ENCODE assay signal across 8 cellular contexts in genomic region chr4:118889313-118889694, GRCh38. TPM values are rescaled to one million over a fixed set of nuclear protein-coding genes. Genes with fewer than 3 reads are reported as not detected.
DNase-seq lines count a peak whose midpoint lies in the region; ATAC-seq and TF ChIP-seq lines count a peak whose summit lies in the region.

No MANE protein-coding gene starts in this region.

- no peaks in the 10 kb centered on the region for H3K9me3 Mint-ChIP-seq in chondrocyte (ENCODE audit: low read depth)

- H3K36me3 ChIP-seq in mucosa of stomach (ENCODE audit: control insufficient read depth, insufficient read depth, low read length) (no peaks in the 10 kb centered on the region), aorta (ENCODE audit: control insufficient read depth in 1 of 2, insufficient read depth in 2 of 2, low read length in 1 of 2) (no peaks in the 10 kb centered on the region)

- peak overlapping the region in 1 of 2 donors; percentile 93 for H3K27ac ChIP-seq in aorta (ENCODE audit: low read depth in 1 of 2, low read length in 2 of 2)

- no peaks in the 10 kb centered on the region for H3K27me3 Mint-ChIP-seq in chondrocyte (ENCODE audit: low read depth)

- H3K4me1 ChIP-seq in mucosa of stomach (ENCODE audit: control insufficient read depth, insufficient read depth, low read length) (no peaks in the 10 kb centered on the region), aorta (ENCODE audit: control insufficient read depth in 1 of 2, insufficient read depth in 2 of 2, low read length in 2 of 2) (peaks cover 0 to 2% of the 10 kb centered on the region in 2 donors)

- H3K9me3 ChIP-seq in mucosa of stomach (ENCODE audit: control insufficient read depth, low read length): no peaks in the 10 kb centered on the region
- no peaks in the 10 kb centered on the region for H3K9me3 ChIP-seq in aorta (ENCODE audit: control insufficient read depth, low read length)

- DNase-seq in Right ventricle myocardium inferior (ENCODE audit: missing footprints) (no peak), cardiac septum (ENCODE audit: low spot score) (no peak), chondrocyte (ENCODE audit: low spot score) (no peak), aorta (no peak)

- ATAC-seq in Right ventricle myocardium inferior: peak; percentile 48
- ATAC-seq in aorta (ENCODE audit: low FRiP score): peak; percentile 62
- no peak for ATAC-seq in HG03439 (IDR thresholded peaks at IDR 0.05; ENCODE audit: unreplicated experiment)
- no peak for ATAC-seq in HG03469 (IDR thresholded peaks at IDR 0.05; ENCODE audit: unreplicated experiment)
- no peak for ATAC-seq in HG02870 (IDR thresholded peaks at IDR 0.05; ENCODE audit: unreplicated experiment)

- peak overlapping the region; percentile 86 for H3K4me3 Mint-ChIP-seq in chondrocyte (ENCODE audit: unreplicated experiment)

- TF ChIP-seq CTCF in chondrocyte (IDR thresholded peaks at IDR 0.05): no peak

- intact Hi-C loops in Right ventricle myocardium inferior (cut with DNase I) (loop anchor here (2.0 to 5.0 kb wide), 2 partner anchors 52 to 149 kb away; partner anchors contain the start of gene SEC24D), cardiac septum (cut with DNase I) (loop anchor here (1.0 kb wide), 1 partner anchor 80 kb away; no protein-coding TSS in a partner anchor), aorta (cut with DNase I) (loop anchor here (2.0 to 10.0 kb wide), 5 partner anchors 52 to 147 kb away; partner anchors contain the start of gene SEC24D (in 2 of the 2))

- peaks cover 2% of the 10 kb centered on the region for H3K36me3 Mint-ChIP-seq in chondrocyte (ENCODE audit: low read depth)

- 4% methylated on average over 4 of the region's 4 CpGs for WGBS in aorta, 2 donors

- H3K27ac Mint-ChIP-seq in chondrocyte (ENCODE audit: unreplicated experiment): peak overlapping the region; percentile 86

- peak overlapping the region; percentile 46 for H3K9ac ChIP-seq in mucosa of stomach (ENCODE audit: low read length)

- peaks cover 22% of the 10 kb centered on the region for H3K4me1 Mint-ChIP-seq in chondrocyte (ENCODE audit: low read depth)

- H3K27me3 ChIP-seq in mucosa of stomach (ENCODE audit: control insufficient read depth, insufficient read depth, low read length): peaks cover 14% of the 10 kb centered on the region
- H3K27me3 ChIP-seq in aorta (ENCODE audit: control insufficient read depth in 1 of 2, insufficient read depth in 2 of 2, low read length in 1 of 2): no peaks in the 10 kb centered on the region

- H3K4me3 ChIP-seq in mucosa of stomach (ENCODE audit: low read length) (peak overlapping the region; percentile 5), aorta (ENCODE audit: low read length in 2 of 2) (peak overlapping the region; percentile 69 to 99)

RNA-seq across cellular contexts. Expression of gene SYNPO2, which starts 0.7 kb away (rescaled TPM):
- 206 TPM for total RNA-seq in Right ventricle myocardium inferior
- 316 TPM for total RNA-seq in cardiac septum
- total RNA-seq in chondrocyte: 12.3 to 21.5 TPM (median 20.7 TPM) in 3 replicates
- total RNA-seq in aorta: 1,000 to 10,000 TPM in 1 of 2 donors, 100 to 1,000 TPM in 1; 393 to 1,531 TPM
- 100 to 1,000 TPM in 1 of 2 donors, 10 to 100 TPM in 1; 85.9 to 154 TPM for polyA plus RNA-seq in aorta

RNA-seq across cellular contexts. Expression of gene SEC24D, which starts 53.4 kb away (rescaled TPM):
- total RNA-seq in Right ventricle myocardium inferior (12.2 TPM), cardiac septum (23.7 TPM), chondrocyte (204 to 245 TPM (median 208 TPM) in 3 replicates), aorta (100 to 1,000 TPM; 126 to 127 TPM)
- polyA plus RNA-seq in aorta: 10 to 100 TPM; 25.3 to 30.6 TPM

Comparison
In these comparisons a context has a peak if more than half of its experiments do, and no peak if none do; other contexts are left out.
1. ATAC-seq: peak in Right ventricle myocardium inferior (single experiment) and aorta (single experiment); none in HG03439 (single experiment), HG03469 (single experiment) and HG02870 (single experiment).